8 cellular contexts compared by ENCODE assay signal in the genomic region with DNA sequence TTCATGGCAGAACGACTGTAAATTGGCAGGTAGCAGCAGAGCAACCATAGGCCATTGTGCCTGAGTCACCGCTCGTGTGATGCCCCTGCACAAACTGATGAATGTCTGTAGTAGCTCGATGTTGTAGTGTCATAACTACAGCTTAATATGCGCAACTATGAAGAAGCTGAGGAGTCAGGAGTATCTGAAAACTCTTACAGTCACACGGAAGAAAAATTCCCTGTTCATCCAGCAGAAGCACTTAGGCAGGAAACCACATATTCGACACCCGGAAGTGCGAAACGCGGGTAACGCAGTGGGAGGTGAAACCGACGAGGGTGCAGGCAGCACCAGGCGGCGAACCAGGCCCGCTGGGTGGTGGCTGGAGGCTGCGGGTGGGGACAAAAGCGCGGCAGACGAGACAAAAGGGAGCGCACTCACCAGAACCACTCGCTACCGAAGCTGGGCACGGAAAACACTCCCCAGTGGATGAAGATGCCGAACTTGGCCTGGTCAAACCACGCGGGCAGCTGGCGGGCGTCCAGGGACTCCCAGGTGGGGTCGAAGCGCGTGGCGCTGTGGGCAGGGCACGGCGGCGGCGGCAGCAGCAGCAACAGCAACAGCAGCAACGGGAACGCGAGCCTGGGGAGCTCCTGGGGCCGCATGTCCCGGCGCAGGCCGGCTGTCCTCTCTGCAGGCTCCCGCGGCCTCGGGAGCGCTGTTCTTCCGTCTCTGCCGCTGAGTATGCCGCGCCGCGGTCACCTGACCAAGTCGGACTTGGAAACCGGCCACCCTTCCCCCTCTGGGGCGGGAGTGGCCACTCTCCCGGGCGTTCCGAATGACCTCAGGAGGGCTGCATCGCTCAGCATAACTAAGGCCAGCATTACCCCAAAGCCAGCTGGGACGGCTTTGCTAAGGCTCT. TPM values are rescaled to one million over a fixed set of nuclear protein-coding genes. Genes with fewer than 3 reads are reported as not detected.
DNase-seq lines count a peak whose midpoint lies in the region; ATAC-seq and TF ChIP-seq lines count a peak whose summit lies in the region.

A gene with protein sequence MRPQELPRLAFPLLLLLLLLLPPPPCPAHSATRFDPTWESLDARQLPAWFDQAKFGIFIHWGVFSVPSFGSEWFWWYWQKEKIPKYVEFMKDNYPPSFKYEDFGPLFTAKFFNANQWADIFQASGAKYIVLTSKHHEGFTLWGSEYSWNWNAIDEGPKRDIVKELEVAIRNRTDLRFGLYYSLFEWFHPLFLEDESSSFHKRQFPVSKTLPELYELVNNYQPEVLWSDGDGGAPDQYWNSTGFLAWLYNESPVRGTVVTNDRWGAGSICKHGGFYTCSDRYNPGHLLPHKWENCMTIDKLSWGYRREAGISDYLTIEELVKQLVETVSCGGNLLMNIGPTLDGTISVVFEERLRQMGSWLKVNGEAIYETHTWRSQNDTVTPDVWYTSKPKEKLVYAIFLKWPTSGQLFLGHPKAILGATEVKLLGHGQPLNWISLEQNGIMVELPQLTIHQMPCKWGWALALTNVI (minus strand): TSS at position 730 of the 901 bp plus-strand sequence. CDS start 86 bp downstream, at position 644.

- H3K4me2 ChIP-seq in OCI-LY7 (ENCODE audit: low read length) = peak within 1 kb of the TSS; percentile 2; the same call in 1 of the 2 replicates

- intact Hi-C loops in OCI-LY7 (cut with micrococcal nuclease; ENCODE audit: unreplicated experiment) = no loop called here

- DNase-seq in AG08396 (ENCODE audit: low spot score) (peak; percentile 90), OCI-LY7 (ENCODE audit: low spot score) (no peak)
- DNase-seq in activated T-cell treated with anti-CD3 and anti-CD28 coated beads, Interleukin-2, amount 50 U/mL, for 48 hours = peak; percentile 72 to 79
- peak; percentile 27 to 46 for DNase-seq in stimulated activated CD8-positive, alpha-beta memory T cell treated with anti-CD3 and anti-CD28 coated beads, Interleukin-4, amount 100 ng/mL, for 4 hours (ENCODE audit: low read depth in 2 of 2, low spot score in 1 of 2)

- H3K9me3 ChIP-seq in OCI-LY7 (ENCODE audit: low read length) = no peaks in the 10 kb centered on the region
- no peaks in the 10 kb centered on the region for H3K9me3 ChIP-seq in mucosa of stomach (ENCODE audit: control insufficient read depth, low read length)

- H3K9ac ChIP-seq in mucosa of stomach (ENCODE audit: low read length) = peak within 1 kb of the TSS; percentile 81

- no peaks in the 10 kb centered on the region for H3K36me3 ChIP-seq in OCI-LY7 (ENCODE audit: insufficient read depth, low read length)
- no peaks in the 10 kb centered on the region for H3K36me3 ChIP-seq in mucosa of stomach (ENCODE audit: control insufficient read depth, insufficient read depth, low read length)

- ATAC-seq in GM18873 (IDR thresholded peaks at IDR 0.05; ENCODE audit: low FRiP score, unreplicated experiment) (peak; percentile 37), HG03139 (IDR thresholded peaks at IDR 0.05; ENCODE audit: unreplicated experiment) (peak; percentile 49), esophagus mucosa (peak; percentile 87)

- peak within 1 kb of the TSS; percentile 77; the same call in 1 of the 2 replicates for H2AFZ ChIP-seq in OCI-LY7 (ENCODE audit: low read length)

- POLR2A ChIA-PET in OCI-LY7 (lab: Charles Lee) = no interaction called here

- no peak within 1 kb of the TSS for H3K27ac ChIP-seq in OCI-LY7 (ENCODE audit: low read depth, low read length, poor library complexity, severe bottlenecking)

- no TSS peak for BruUV-seq in OCI-LY7 (replicated peaks; lab: Mats Ljungman, UMichigan)

- TF ChIP-seq CTCF in OCI-LY7 (conservative IDR thresholded peaks at IDR 0.05; ENCODE audit: low read length) = no peak

- no peaks in the 10 kb centered on the region for H4K20me1 ChIP-seq in OCI-LY7 (ENCODE audit: insufficient read depth, low read length)

- CTCF ChIA-PET in OCI-LY7 (lab: Charles Lee; ENCODE audit: unreplicated experiment) = no interaction called here

- H3K27me3 ChIP-seq in mucosa of stomach (ENCODE audit: control insufficient read depth, insufficient read depth, low read length) = no peaks in the 10 kb centered on the region

- H3K79me2 ChIP-seq in OCI-LY7 (ENCODE audit: insufficient read depth, low read depth, low read length) = no peaks in the 10 kb centered on the region

- H3K9me2 ChIP-seq in OCI-LY7 (ENCODE audit: insufficient read depth, low read length) = no peaks in the 10 kb centered on the region

- H3K4me3 ChIP-seq in OCI-LY7 (ENCODE audit: low read depth, low read length, poor library complexity, severe bottlenecking) = no peak within 1 kb of the TSS
- H3K4me3 ChIP-seq in mucosa of stomach (ENCODE audit: low read length) = peak within 1 kb of the TSS; percentile 98

- H3K4me1 ChIP-seq in OCI-LY7 (ENCODE audit: insufficient read depth, low read length, poor library complexity, severe bottlenecking) (peaks cover 11% of the 10 kb centered on the region), mucosa of stomach (ENCODE audit: control insufficient read depth, insufficient read depth, low read length) (peaks cover 40% of the 10 kb centered on the region)

RNA-seq across cellular contexts. Expression of the gene that starts here (rescaled TPM):
- not detected in 2 replicates for total RNA-seq in OCI-LY7 (2014; rRNA removed; shearing (Covaris generic))
- total RNA-seq in OCI-LY7 (2022) (not detected in 2 replicates), esophagus mucosa (20.1 TPM)

Comparison
In these comparisons a context has a peak if more than half of its experiments do, and no peak if none do; other contexts are left out.
1. RNA of the gene that starts here (total RNA-seq): 20.1 TPM in esophagus mucosa (single experiment); not detected in OCI-LY7; every median in the first group is over 10 times any median in the second.
2. ATAC-seq: peak in every context shown above with its lines; median percentile 87 in esophagus mucosa; 49 in HG03139; 37 in GM18873.